9 cellular contexts compared by ENCODE assay signal in genomic region chr14:92880851-92881250, GRCh38. TPM values are rescaled to one million over a fixed set of nuclear protein-coding genes. Genes with fewer than 3 reads are reported as not detected.
DNase-seq lines count a peak whose midpoint lies in the region; ATAC-seq, FAIRE-seq and TF ChIP-seq lines count a peak whose summit lies in the region.
"Had no signal": no experiment of that assay in that cellular context is flagged by ENCODE, and none has a peak within 500 bp of the region (broad histone marks: within the 10 kb centered on the region; RNA-seq: fewer than 3 reads in every experiment).

No MANE protein-coding gene starts in this region.

- SMC1A ChIA-PET in GM12878 (lab: Charles Lee; ENCODE audit: uncharacterized antibody, unreplicated experiment) = interaction anchor here (0.7 to 1.0 kb wide), 4 partner anchors 232 to 421 kb away, joined by 3 read pairs; no protein-coding TSS in a partner anchor

- H4K20me1 ChIP-seq in GM12878 (ENCODE audit: control insufficient read depth, insufficient read depth) = no peaks in the 10 kb centered on the region

- TF ChIP-seq RAD21 in GM12878 (IDR thresholded peaks at IDR 0.05; ENCODE audit: insufficient read depth, low read depth, low read length) = peak; percentile 38; the same call in 1 of the 2 replicates

- H3K4me3 Mint-ChIP-seq in stimulated activated naive CD8-positive, alpha-beta T cell treated with anti-CD3 and anti-CD28 coated beads, Interleukin-15, amount 100 ng/mL, for 72 hours = no peak overlapping the region

- FAIRE-seq in GM12878 (lab: Jason Lieb, UNC) = no peak

- no peak overlapping the region for H3K27ac Mint-ChIP-seq in stimulated activated naive CD8-positive, alpha-beta T cell treated with anti-CD3 and anti-CD28 coated beads, Interleukin-15, amount 100 ng/mL, for 72 hours

- H3K4me1 ChIP-seq in GM12878 (ENCODE audit: control insufficient read depth, insufficient read depth, low read length) = no peaks in the 10 kb centered on the region

- 24% methylated on average over 12 of the region's 12 CpGs for WGBS in GM12878 (ENCODE audit: insufficient coverage, insufficient replicate concordance, low lambda C conversion rate, missing lambda C conversion rate)

- intact Hi-C loops in GM12878 (cut with micrococcal nuclease; ENCODE audit: unreplicated experiment) = no loop called here

- no peak overlapping the region for H3K9ac ChIP-seq in GM12878 (ENCODE audit: control insufficient read depth, insufficient read depth, low read length)

- peak; percentile 79 for DNase-seq in D341Med (ENCODE audit: low spot score)
- peak; percentile 11 for DNase-seq in NCI-H1694 (lab: John Stamatoyannopoulos, UW)
- DNase-seq in GM12878 (ENCODE audit: low read depth, low spot score) = no peak
- peak; percentile 73 for DNase-seq in left lobe of liver (ENCODE audit: low spot score)
- no peak for DNase-seq in stimulated activated naive CD8-positive, alpha-beta T cell treated with anti-CD3 and anti-CD28 coated beads, Interleukin-15, amount 100 ng/mL, for 72 hours
- DNase-seq in UCSD-AML1 (lab: John Stamatoyannopoulos, UW; ENCODE audit: unreplicated experiment) = no peak
- DNase-seq: stimulated activated CD4-positive, alpha-beta T cell treated with anti-CD3 and anti-CD28 coated beads, Interleukin-1b, Interleukin-23, amount 100 ng/mL, for 48 hours had no signal

- H3K27me3 ChIP-seq in GM12878 (replicated peaks in 1 of 2; ENCODE audit: control insufficient read depth in 2 of 2, insufficient read depth in 2 of 2, low read length in 1 of 2) = peaks cover 0 to 3% of the 10 kb centered on the region in 2 experiments; a peak in 1 of 4 replicates

- no peaks in the 10 kb centered on the region for H3K9me3 ChIP-seq in GM12878 (replicated peaks; ENCODE audit: control insufficient read depth, insufficient read depth, low read length)

- TF ChIP-seq CTCF in GM12878 (IDR thresholded peaks at IDR 0.05 in 2 of 3, conservative IDR thresholded peaks at IDR 0.05 in 1 of 3; ENCODE audit: control insufficient read depth in 2 of 3, extremely low read depth in 1 of 3, insufficient read depth in 1 of 3, low read depth in 3 of 3, low read length in 3 of 3) = peak in 2 of 3 experiments; percentile 9 to 27; a peak in 1 of 6 replicates

- CTCF ChIA-PET in GM12878 (lab: Yijun Ruan, JAX) = interaction anchor here (0.7 to 1.3 kb wide), 4 partner anchors 142 to 544 kb away, joined by 3 to 7 read pairs (median 3); no protein-coding TSS in a partner anchor

- peaks cover 67% of the 10 kb centered on the region for H3K27me3 Mint-ChIP-seq in stimulated activated naive CD8-positive, alpha-beta T cell treated with anti-CD3 and anti-CD28 coated beads, Interleukin-15, amount 100 ng/mL, for 72 hours

- no peak for ATAC-seq in GM12878
- peak; percentile 76 for ATAC-seq in left lobe of liver
- no peak for ATAC-seq in stimulated activated naive CD8-positive, alpha-beta T cell treated with anti-CD3 and anti-CD28 coated beads, Interleukin-15, amount 100 ng/mL, for 72 hours
- ATAC-seq in HG02885 (IDR thresholded peaks at IDR 0.05; ENCODE audit: poor library complexity, unreplicated experiment) = no peak
- no peak for ATAC-seq in HG03354 (IDR thresholded peaks at IDR 0.05; ENCODE audit: poor library complexity, severe bottlenecking, unreplicated experiment)

- H2AFZ ChIP-seq in GM12878 (ENCODE audit: control insufficient read depth, low read depth, low read length) = no peak overlapping the region

- TF ChIP-seq POLR2A in GM12878 (IDR thresholded peaks at IDR 0.05; ENCODE audit: low read depth, low read length) = no peak

- no peak overlapping the region for H3K4me3 ChIP-seq in GM12878

- H3K9me3 Mint-ChIP-seq in stimulated activated naive CD8-positive, alpha-beta T cell treated with anti-CD3 and anti-CD28 coated beads, Interleukin-15, amount 100 ng/mL, for 72 hours = no peaks in the 10 kb centered on the region

- BruUV-seq in GM12878 (replicated peaks; lab: Mats Ljungman, UMichigan) = no TSS peak

- POLR2A ChIA-PET in GM12878 (lab: Charles Lee) = no interaction called here

- RAD21 ChIA-PET in GM12878 (lab: Charles Lee; ENCODE audit: unreplicated experiment) = no interaction called here

- H3K79me2 ChIP-seq in GM12878 (ENCODE audit: control insufficient read depth, insufficient read depth, low read length) = no peaks in the 10 kb centered on the region

- no peak overlapping the region for H3K27ac ChIP-seq in GM12878 (ENCODE audit: control insufficient read depth, insufficient read depth)

- no peak overlapping the region for H3K4me2 ChIP-seq in GM12878 (ENCODE audit: control insufficient read depth, insufficient read depth)

- in situ Hi-C loops in GM12878 (cut with MboI) = no loop called here

- peaks cover 8% of the 10 kb centered on the region for H3K4me1 Mint-ChIP-seq in stimulated activated naive CD8-positive, alpha-beta T cell treated with anti-CD3 and anti-CD28 coated beads, Interleukin-15, amount 100 ng/mL, for 72 hours

- TF ChIP-seq EP300 in GM12878 (IDR thresholded peaks at IDR 0.05; ENCODE audit: borderline replicate concordance in 1 of 2, control insufficient read depth in 1 of 2, low read depth in 2 of 2, low read length in 2 of 2) = no peak

- H3K36me3 ChIP-seq in GM12878 (ENCODE audit: control insufficient read depth in 2 of 2, insufficient read depth in 2 of 2, low read length in 1 of 2) = no peaks in the 10 kb centered on the region

TF ChIP-seq in GM12878, 131 proteins besides CTCF, POLR2A, EP300 and RAD21 (continues in another document):
- TF ChIP-seq TAF1 (IDR thresholded peaks at IDR 0.05; ENCODE audit: borderline replicate concordance, low read depth, low read length) = no peak
- TF ChIP-seq BCLAF1 (IDR thresholded peaks at IDR 0.05) = no peak
- no peak for TF ChIP-seq KAT2A (conservative IDR thresholded peaks at IDR 0.05; ENCODE audit: control insufficient read depth, low read depth, low read length)
- TF ChIP-seq BACH1 (IDR thresholded peaks at IDR 0.05; ENCODE audit: borderline replicate concordance) = no peak
- no peak for TF ChIP-seq IRF5 (IDR thresholded peaks at IDR 0.05; ENCODE audit: borderline replicate concordance)
- no peak for TF ChIP-seq MLLT1 (IDR thresholded peaks at IDR 0.05)

RNA-seq across cellular contexts. Expression of gene CHGA, which starts 42.1 kb away (rescaled TPM):
- total RNA-seq in GM12878 (2013; cell fraction: nucleolus; rRNA removed) = not detected in 2 replicates
- total RNA-seq in GM12878 (2014; rRNA removed) = not detected in 2 replicates
- total RNA-seq in GM12878 (2014; rRNA removed; fragmentation: Illumina TruSeq; extraction: Trizol) = not detected in 2 replicates
- 0.23 TPM in 1 of 2 replicates, not detected in the other for total RNA-seq in GM12878 (2021)
- not detected for polyA plus RNA-seq in GM12878 (2011; ENCODE audit: low read depth)
- polyA plus RNA-seq in GM12878 (2011; rRNA removed) = not detected in 2 replicates
- polyA plus RNA-seq in GM12878 (2011; cell fraction: cytosol; rRNA removed) = not detected in 2 replicates
- not detected in 2 replicates for polyA plus RNA-seq in GM12878 (2011; cell fraction: nucleus; rRNA removed)
- not detected in 2 replicates for polyA plus RNA-seq in GM12878 (2012)
- not detected in 2 replicates for polyA plus RNA-seq in GM12878 (2014; fragmentation: Illumina TruSeq; extraction: Trizol)
- not detected for polyA plus RNA-seq in GM12878 (2014; fragmentation: Nextera tagmentation; extraction: Ambion mirVana)
- polyA plus RNA-seq in GM12878 (2014; rRNA removed) = not detected in 2 replicates
- polyA plus RNA-seq in GM12878 (2016; fragmentation: Nextera tagmentation; extraction: Ambion mirVana) = under 1 TPM in 1 of 2 experiments, not detected in 1; 0.11 TPM
- not detected in 2 replicates for polyA minus RNA-seq in GM12878 (2011; rRNA and poly(A)+ RNA removed)
- polyA minus RNA-seq in GM12878 (2011; cell fraction: cytosol; rRNA and poly(A)+ RNA removed) = not detected in 2 replicates
- not detected in 2 replicates for polyA minus RNA-seq in GM12878 (2011; cell fraction: nucleus; rRNA and poly(A)+ RNA removed)
- total RNA-seq in left lobe of liver = 0.20 TPM

Comparison
In these comparisons a context has a peak if more than half of its experiments do, and no peak if none do; other contexts are left out.
1. DNase-seq: peak in D341Med (single experiment), NCI-H1694 (single experiment) and left lobe of liver (single experiment); none in GM12878 (single experiment), stimulated activated naive CD8-positive, alpha-beta T cell treated with anti-CD3 and anti-CD28 coated beads, Interleukin-15, amount 100 ng/mL, for 72 hours (0 of 2) and UCSD-AML1 (single experiment).